In the genomic region with DNA sequence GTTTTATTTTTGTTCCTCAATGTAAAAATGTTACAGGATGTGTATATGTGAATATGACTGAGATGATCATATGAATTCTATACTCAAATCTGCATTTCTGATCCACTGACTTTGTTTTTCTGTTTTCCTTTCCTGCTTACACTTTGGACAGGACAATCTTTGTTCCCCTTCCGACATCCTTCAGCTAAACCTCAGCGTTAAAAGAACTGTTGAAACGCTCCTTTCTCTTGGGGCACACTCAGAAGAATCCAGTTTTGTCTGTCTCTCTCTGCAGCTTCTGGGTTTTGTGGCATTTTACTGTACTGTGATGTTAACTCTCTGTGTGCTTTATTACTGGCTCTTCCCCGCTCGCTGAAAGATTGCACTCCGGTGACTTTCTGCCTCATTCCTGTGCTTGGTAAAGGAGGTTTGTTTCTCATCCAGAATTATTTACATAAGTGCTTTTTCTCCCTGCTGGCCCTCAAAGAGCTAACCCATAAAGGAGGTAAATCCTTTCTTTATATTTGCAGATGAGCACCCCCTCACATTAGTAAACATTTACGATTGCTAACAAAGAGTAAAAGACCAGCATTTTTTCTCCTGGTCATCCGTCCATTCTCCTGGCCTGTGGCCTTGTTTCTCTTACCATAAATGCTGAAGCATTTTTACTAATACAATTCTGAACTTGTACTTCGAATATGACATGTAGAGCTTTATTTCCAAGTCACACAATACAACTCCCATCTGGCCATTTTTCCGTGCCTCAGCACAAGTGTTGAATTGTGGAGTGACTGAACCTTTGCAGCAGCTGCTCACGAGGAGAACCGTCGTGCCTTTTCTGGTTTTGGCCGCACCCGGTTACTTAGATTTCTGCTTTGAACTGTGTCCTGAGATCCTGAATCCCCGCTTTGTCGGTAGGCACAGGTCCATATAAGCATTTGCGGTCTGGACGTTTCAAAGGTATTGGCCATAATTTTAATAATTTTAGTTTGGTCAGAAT, we compare ENCODE assay signal across 1 cellular context.
TF ChIP-seq lines count a peak whose summit lies in the region.

No MANE protein-coding gene starts in this region.

TF ChIP-seq in neural cell, 6 proteins besides CTCF, POLR2A, EP300 and RAD21 (continued from another document):
- TF ChIP-seq, protein P1, sequence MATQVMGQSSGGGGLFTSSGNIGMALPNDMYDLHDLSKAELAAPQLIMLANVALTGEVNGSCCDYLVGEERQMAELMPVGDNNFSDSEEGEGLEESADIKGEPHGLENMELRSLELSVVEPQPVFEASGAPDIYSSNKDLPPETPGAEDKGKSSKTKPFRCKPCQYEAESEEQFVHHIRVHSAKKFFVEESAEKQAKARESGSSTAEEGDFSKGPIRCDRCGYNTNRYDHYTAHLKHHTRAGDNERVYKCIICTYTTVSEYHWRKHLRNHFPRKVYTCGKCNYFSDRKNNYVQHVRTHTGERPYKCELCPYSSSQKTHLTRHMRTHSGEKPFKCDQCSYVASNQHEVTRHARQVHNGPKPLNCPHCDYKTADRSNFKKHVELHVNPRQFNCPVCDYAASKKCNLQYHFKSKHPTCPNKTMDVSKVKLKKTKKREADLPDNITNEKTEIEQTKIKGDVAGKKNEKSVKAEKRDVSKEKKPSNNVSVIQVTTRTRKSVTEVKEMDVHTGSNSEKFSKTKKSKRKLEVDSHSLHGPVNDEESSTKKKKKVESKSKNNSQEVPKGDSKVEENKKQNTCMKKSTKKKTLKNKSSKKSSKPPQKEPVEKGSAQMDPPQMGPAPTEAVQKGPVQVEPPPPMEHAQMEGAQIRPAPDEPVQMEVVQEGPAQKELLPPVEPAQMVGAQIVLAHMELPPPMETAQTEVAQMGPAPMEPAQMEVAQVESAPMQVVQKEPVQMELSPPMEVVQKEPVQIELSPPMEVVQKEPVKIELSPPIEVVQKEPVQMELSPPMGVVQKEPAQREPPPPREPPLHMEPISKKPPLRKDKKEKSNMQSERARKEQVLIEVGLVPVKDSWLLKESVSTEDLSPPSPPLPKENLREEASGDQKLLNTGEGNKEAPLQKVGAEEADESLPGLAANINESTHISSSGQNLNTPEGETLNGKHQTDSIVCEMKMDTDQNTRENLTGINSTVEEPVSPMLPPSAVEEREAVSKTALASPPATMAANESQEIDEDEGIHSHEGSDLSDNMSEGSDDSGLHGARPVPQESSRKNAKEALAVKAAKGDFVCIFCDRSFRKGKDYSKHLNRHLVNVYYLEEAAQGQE (IDR thresholded peaks at IDR 0.05; ENCODE audit: borderline replicate concordance), result no peak
- TF ChIP-seq TAF1 (IDR thresholded peaks at IDR 0.05; ENCODE audit: low read depth), result no peak
